In genomic region chr3:48088749-48089466, GRCh38 we compare ENCODE assay signal across 1 cellular context.
A peak's percentile ranks its signal among the peaks of the same experiment; 100 is the strongest.
TF ChIP-seq lines count a peak whose summit lies in the region.

No MANE protein-coding gene starts in this region.

TF ChIP-seq in HepG2, 621 proteins besides CTCF, POLR2A, EP300 and RAD21 (continued from another document and continues in another):
- TF ChIP-seq CSRNP2 (CRISPR knock-in tag; conservative IDR thresholded peaks at IDR 0.05; ENCODE audit: low read depth) (no peak), ZNF746 (CRISPR knock-in tag; IDR thresholded peaks at IDR 0.05) (no peak), NPAS2 (CRISPR knock-in tag; IDR thresholded peaks at IDR 0.05; ENCODE audit: borderline replicate concordance) (no peak), MEIS1 (CRISPR knock-in tag; IDR thresholded peaks at IDR 0.05; ENCODE audit: borderline replicate concordance) (peak; percentile 66), RFXANK (CRISPR knock-in tag; IDR thresholded peaks at IDR 0.05) (0 out of 2 replicates have a peak, but pooled peaks have one; percentile 57), RARG (CRISPR knock-in tag; IDR thresholded peaks at IDR 0.05; ENCODE audit: low read depth) (no peak), ZNF253 (CRISPR knock-in tag; IDR thresholded peaks at IDR 0.05; ENCODE audit: borderline replicate concordance) (no peak), NBN (conservative IDR thresholded peaks at IDR 0.05) (no peak), ZNF75D (CRISPR knock-in tag; IDR thresholded peaks at IDR 0.05; ENCODE audit: borderline replicate concordance) (no peak), DPF2 (CRISPR knock-in tag; IDR thresholded peaks at IDR 0.05; ENCODE audit: borderline replicate concordance, low read depth) (no peak), DBP (CRISPR knock-in tag; IDR thresholded peaks at IDR 0.05; ENCODE audit: not compliant biosample characterization) (no peak), ZNF687 (CRISPR knock-in tag; IDR thresholded peaks at IDR 0.05) (peak; percentile 90), SMAD9 (CRISPR knock-in tag; IDR thresholded peaks at IDR 0.05) (0 out of 2 replicates have a peak, but pooled peaks have one; percentile 52), PHF20 (CRISPR knock-in tag; IDR thresholded peaks at IDR 0.05) (no peak), EZH2 (conservative IDR thresholded peaks at IDR 0.05; ENCODE audit: low read depth, low read length) (no peak), ZNF703 (CRISPR knock-in tag; IDR thresholded peaks at IDR 0.05; ENCODE audit: borderline replicate concordance) (no peak), ZNF431 (CRISPR knock-in tag; IDR thresholded peaks at IDR 0.05; ENCODE audit: borderline replicate concordance, low read depth) (peak; percentile 15; the same call in 1 of the 2 replicates), ZUFSP (CRISPR knock-in tag; IDR thresholded peaks at IDR 0.05; ENCODE audit: borderline replicate concordance) (no peak), ZNF570 (CRISPR knock-in tag; IDR thresholded peaks at IDR 0.05; ENCODE audit: borderline replicate concordance) (no peak), ZNF34 (CRISPR knock-in tag; IDR thresholded peaks at IDR 0.05; ENCODE audit: borderline replicate concordance) (0 out of 2 replicates have a peak, but pooled peaks have one; percentile 70), ZNF619 (CRISPR knock-in tag; IDR thresholded peaks at IDR 0.05) (peak; percentile 78; the same call in 1 of the 2 replicates), ATRX (CRISPR knock-in tag; IDR thresholded peaks at IDR 0.05; ENCODE audit: borderline replicate concordance) (no peak), JUN (CRISPR knock-in tag; IDR thresholded peaks at IDR 0.05) (peak; percentile 76), MAFF (IDR thresholded peaks at IDR 0.05; ENCODE audit: low read depth, low read length) (no peak), ZNF589 (CRISPR knock-in tag; conservative IDR thresholded peaks at IDR 0.05) (peak; percentile 76; the same call in 1 of the 2 replicates), MEF2D (CRISPR knock-in tag; IDR thresholded peaks at IDR 0.05) (peak; percentile 71; the same call in 1 of the 2 replicates), SOX5 (CRISPR knock-in tag; IDR thresholded peaks at IDR 0.05; ENCODE audit: borderline replicate concordance) (no peak; the same call in 1 of the 2 replicates), ZFP37 (CRISPR knock-in tag; IDR thresholded peaks at IDR 0.05; ENCODE audit: borderline replicate concordance) (no peak; the same call in 1 of the 2 replicates), THAP11 (CRISPR knock-in tag; IDR thresholded peaks at IDR 0.05) (peak; percentile 73; the same call in 1 of the 2 replicates), ZSCAN20 (CRISPR knock-in tag; IDR thresholded peaks at IDR 0.05; ENCODE audit: borderline replicate concordance) (0 out of 2 replicates have a peak, but pooled peaks have one; percentile 51), MTF1 (CRISPR knock-in tag; IDR thresholded peaks at IDR 0.05) (peak; percentile 64; the same call in 1 of the 2 replicates), ZNF234 (CRISPR knock-in tag; conservative IDR thresholded peaks at IDR 0.05) (no peak), ZC3H4 (CRISPR knock-in tag; IDR thresholded peaks at IDR 0.05; ENCODE audit: borderline replicate concordance) (no peak), NFATC3 (CRISPR knock-in tag; IDR thresholded peaks at IDR 0.05) (peak; percentile 62; the same call in 1 of the 2 replicates), ZNF777 (CRISPR knock-in tag; IDR thresholded peaks at IDR 0.05) (no peak; the same call in 1 of the 2 replicates), TRIM24 (CRISPR knock-in tag; IDR thresholded peaks at IDR 0.05) (no peak), ZNF446 (CRISPR knock-in tag; IDR thresholded peaks at IDR 0.05) (no peak), ZNF607 (CRISPR knock-in tag; IDR thresholded peaks at IDR 0.05; ENCODE audit: borderline replicate concordance) (peak; percentile 97), ZNF337 (CRISPR knock-in tag; IDR thresholded peaks at IDR 0.05; ENCODE audit: borderline replicate concordance, low read depth) (0 out of 2 replicates have a peak, but pooled peaks have one; percentile 50), MIXL1 (CRISPR knock-in tag; IDR thresholded peaks at IDR 0.05) (no peak; the same call in 1 of the 2 replicates), ZNF550 (CRISPR knock-in tag; IDR thresholded peaks at IDR 0.05; ENCODE audit: borderline replicate concordance) (peak; percentile 49; the same call in 1 of the 2 replicates), ATF2 (CRISPR knock-in tag; IDR thresholded peaks at IDR 0.05) (peak; percentile 88), MXI1 (IDR thresholded peaks at IDR 0.05; ENCODE audit: borderline replicate concordance, low read depth, low read length) (peak; percentile 77; the same call in 2 of the 3 replicates), ZMAT3 (CRISPR knock-in tag; conservative IDR thresholded peaks at IDR 0.05) (no peak; the same call in 1 of the 2 replicates), FOXP1 (IDR thresholded peaks at IDR 0.05) (no peak), FOXP1 (CRISPR knock-in tag; IDR thresholded peaks at IDR 0.05) (no peak), ZNF441 (CRISPR knock-in tag; IDR thresholded peaks at IDR 0.05; ENCODE audit: borderline replicate concordance) (no peak; the same call in 1 of the 2 replicates), ZNF275 (CRISPR knock-in tag; IDR thresholded peaks at IDR 0.05; ENCODE audit: borderline replicate concordance) (peak; percentile 57; the same call in 1 of the 2 replicates), PRMT3 (CRISPR knock-in tag; IDR thresholded peaks at IDR 0.05; ENCODE audit: borderline replicate concordance, low read depth) (no peak), CEBPB (IDR thresholded peaks at IDR 0.05; ENCODE audit: borderline replicate concordance, low read depth, low read length) (no peak; the same call in 1 of the 2 replicates), ZFP62 (CRISPR knock-in tag; IDR thresholded peaks at IDR 0.05) (no peak), REL (CRISPR knock-in tag; conservative IDR thresholded peaks at IDR 0.05) (0 out of 2 replicates have a peak, but pooled peaks have one; percentile 62), ZNF883 (CRISPR knock-in tag; IDR thresholded peaks at IDR 0.05; ENCODE audit: not compliant biosample characterization) (peak; percentile 87), ZBTB7A (CRISPR knock-in tag; IDR thresholded peaks at IDR 0.05) (no peak), CREBL2 (CRISPR knock-in tag; IDR thresholded peaks at IDR 0.05; ENCODE audit: borderline replicate concordance) (peak; percentile 76; the same call in 1 of the 2 replicates), REXO4 (CRISPR knock-in tag; IDR thresholded peaks at IDR 0.05; ENCODE audit: borderline replicate concordance) (no peak), HNF1A (IDR thresholded peaks at IDR 0.05; ENCODE audit: low read depth) (no peak), HNF1A (CRISPR knock-in tag; IDR thresholded peaks at IDR 0.05; ENCODE audit: borderline replicate concordance) (peak; percentile 79)
